15 cellular contexts compared by ENCODE assay signal in genomic region chr5:133273661-133274596, GRCh38.
DNase-seq lines count a peak whose midpoint lies in the region; ATAC-seq and TF ChIP-seq lines count a peak whose summit lies in the region.
"Had no signal": no experiment of that assay in that cellular context is flagged by ENCODE, and none has a peak within 500 bp of the region (broad histone marks: within the 10 kb centered on the region; RNA-seq: fewer than 3 reads in every experiment).

No MANE protein-coding gene starts in this region.

- H3K4me1 Mint-ChIP-seq in mesothelial cell of epicardium: peaks cover 3% of the 10 kb centered on the region
- H3K4me1 Mint-ChIP-seq: stimulated activated effector memory CD8-positive, alpha-beta T cell treated with anti-CD3 and anti-CD28 coated beads, Interleukin-12 subunit alpha, Interleukin-12 subunit beta, amount 100 ng/mL, for 72 hours had no signal

- TF ChIP-seq POLR2A in IMR-90 (IDR thresholded peaks at IDR 0.05; ENCODE audit: low read depth, low read length): no peak

- no peak overlapping the region for H3K18ac ChIP-seq in IMR-90 (ENCODE audit: low read depth, low read length)

- in situ Hi-C loops in IMR-90 (cut with MboI; ENCODE audit: low sequenced_read_pairs): no loop called here
- in situ Hi-C loops in G401 (cut with HindIII; ENCODE audit: low sequenced_read_pairs): no loop called here

- H2AK5ac ChIP-seq in IMR-90 (ENCODE audit: low read depth, low read length): no peak overlapping the region

- no peak overlapping the region for H2AK9ac ChIP-seq in IMR-90 (replicated peaks; ENCODE audit: low read depth, low read length, poor library complexity)

- no peak overlapping the region for H4K91ac ChIP-seq in IMR-90 (ENCODE audit: insufficient read depth, low read depth, low read length)

- no peak overlapping the region for H4K5ac ChIP-seq in IMR-90 (ENCODE audit: low read depth, low read length)

- H4K20me1 ChIP-seq in BLaER1 (no peaks in the 10 kb centered on the region), IMR-90 (ENCODE audit: insufficient read depth, low read length) (no peaks in the 10 kb centered on the region)

- no peaks in the 10 kb centered on the region for H3K79me1 ChIP-seq in IMR-90 (ENCODE audit: low read depth in 1 of 2, low read length in 2 of 2)

- no peak overlapping the region for H2AFZ ChIP-seq in IMR-90 (replicated peaks; ENCODE audit: low read length, poor library complexity)

- no peaks in the 10 kb centered on the region for H3K9me3 Mint-ChIP-seq in mesothelial cell of epicardium
- H3K9me3 Mint-ChIP-seq: stimulated activated effector memory CD8-positive, alpha-beta T cell treated with anti-CD3 and anti-CD28 coated beads, Interleukin-12 subunit alpha, Interleukin-12 subunit beta, amount 100 ng/mL, for 72 hours had no signal

- H3K4me3 ChIP-seq in BLaER1 (no peak overlapping the region), IMR-90 (ENCODE audit: insufficient read depth, low read depth, low read length) (no peak overlapping the region), choroid plexus epithelial cell (ENCODE audit: low read depth, low read length) (no peak overlapping the region), tibial artery (no peak overlapping the region)

- H3K27me3 ChIP-seq in BLaER1 (no peaks in the 10 kb centered on the region), IMR-90 (ENCODE audit: control insufficient read depth, insufficient read depth, low read length) (peaks cover 22% of the 10 kb centered on the region), tibial artery (no peaks in the 10 kb centered on the region)

- H3K4ac ChIP-seq in IMR-90 (ENCODE audit: low read depth, low read length): no peak overlapping the region

- H3K4me3 Mint-ChIP-seq in mesothelial cell of epicardium: no peak overlapping the region
- H3K4me3 Mint-ChIP-seq: stimulated activated effector memory CD8-positive, alpha-beta T cell treated with anti-CD3 and anti-CD28 coated beads, Interleukin-12 subunit alpha, Interleukin-12 subunit beta, amount 100 ng/mL, for 72 hours had no signal

- H2BK15ac ChIP-seq in IMR-90 (ENCODE audit: low read depth, low read length): no peak overlapping the region

- peak; percentile 42 for DNase-seq in IMR-90
- DNase-seq in choroid plexus epithelial cell (ENCODE audit: low read depth): peak; percentile 65
- DNase-seq in mesothelial cell of epicardium (ENCODE audit: low spot score in 2 of 2, unreplicated experiment in 2 of 2): no peak
- DNase-seq in superior temporal gyrus (ENCODE audit: extremely low spot score): no peak
- no peak for DNase-seq in tibial artery
- DNase-seq in G401 (ENCODE audit: low spot score): no peak
- DNase-seq: activated CD4-positive, alpha-beta T cell treated with anti-CD3 and anti-CD28 coated beads, Interleukin-2, amount 50 U/mL, for 4 hours; NCI-H446 treated with DMSO at 0.1 percent for 48 hours; stimulated activated CD4-positive, alpha-beta T cell treated with anti-CD3 and anti-CD28 coated beads, Interleukin-2, amount 100 ng/mL, for 48 hours; T-helper 9 cell had no signal

- H3K36me3 ChIP-seq in BLaER1 (no peaks in the 10 kb centered on the region), IMR-90 (ENCODE audit: control insufficient read depth, insufficient read depth, low read length) (no peaks in the 10 kb centered on the region), tibial artery (no peaks in the 10 kb centered on the region)

- H3K14ac ChIP-seq in IMR-90 (replicated peaks; ENCODE audit: low read depth, low read length): no peak overlapping the region

- TF ChIP-seq CTCF in IMR-90 (conservative IDR thresholded peaks at IDR 0.05; ENCODE audit: low read depth, low read length) (no peak), choroid plexus epithelial cell (conservative IDR thresholded peaks at IDR 0.05; ENCODE audit: low read depth, low read length) (peak; percentile 5), mesothelial cell of epicardium (IDR thresholded peaks at IDR 0.05; ENCODE audit: unreplicated experiment) (no peak), tibial artery (IDR thresholded peaks at IDR 0.05) (no peak)

- H2BK5ac ChIP-seq in IMR-90 (ENCODE audit: low read depth, low read length, poor library complexity, severe bottlenecking): no peak overlapping the region

- H3K4me1 ChIP-seq in BLaER1 (peaks cover 38% of the 10 kb centered on the region), IMR-90 (ENCODE audit: control insufficient read depth, insufficient read depth, low read length) (no peaks in the 10 kb centered on the region), tibial artery (no peaks in the 10 kb centered on the region)

- H4K8ac ChIP-seq in IMR-90 (ENCODE audit: low read depth in 2 of 2, low read length in 2 of 2): no peak overlapping the region

- no peak for TF ChIP-seq RAD21 in IMR-90 (IDR thresholded peaks at IDR 0.05; ENCODE audit: low read length)

- dilution Hi-C loops in IMR-90 (cut with HindIII; ENCODE audit: low sequenced_read_pairs, unreplicated experiment): no loop called here

- peaks cover 4% of the 10 kb centered on the region; the same call in 1 of the 2 replicates for H3K9me3 ChIP-seq in BLaER1
- no peaks in the 10 kb centered on the region for H3K9me3 ChIP-seq in IMR-90 (ENCODE audit: control insufficient read depth, insufficient read depth, low read length)
- no peaks in the 10 kb centered on the region for H3K9me3 ChIP-seq in tibial artery

- intact Hi-C loops in IMR-90 (cut with micrococcal nuclease): no loop called here
- intact Hi-C loops in tibial artery (cut with DNase I; ENCODE audit: low total_unique reads): no loop called here

- CTCF ChIA-PET in IMR-90 (lab: Yijun Ruan, JAX): no interaction called here

- no peak overlapping the region for H2BK20ac ChIP-seq in IMR-90 (ENCODE audit: low read depth, low read length)

- H3K27ac Mint-ChIP-seq in mesothelial cell of epicardium: peak overlapping the region; percentile 43
- H3K27ac Mint-ChIP-seq: progenitor cell of endocrine pancreas; stimulated activated effector memory CD8-positive, alpha-beta T cell treated with anti-CD3 and anti-CD28 coated beads, Interleukin-12 subunit alpha, Interleukin-12 subunit beta, amount 100 ng/mL, for 72 hours had no signal

- WGBS in IMR-90 (ENCODE audit: extremely low coverage in 2 of 2, insufficient read length in 1 of 2), 2 experiments: no CpG with 5 or more reads among the region's 8 CpGs

- H3K56ac ChIP-seq in IMR-90 (ENCODE audit: extremely low read depth, insufficient read depth, low read length): no peak overlapping the region

- H3K9me1 ChIP-seq in IMR-90 (ENCODE audit: insufficient read depth, low read length): no peaks in the 10 kb centered on the region

- H3K4me2 ChIP-seq in BLaER1 (peak overlapping the region; percentile 57), IMR-90 (ENCODE audit: low read depth, low read length) (no peak overlapping the region)

- no peak overlapping the region for H2BK120ac ChIP-seq in IMR-90 (ENCODE audit: low read depth, low read length)

- H3K27ac ChIP-seq in BLaER1 (no peak overlapping the region), IMR-90 (ENCODE audit: insufficient read depth, low read length) (no peak overlapping the region), tibial artery (no peak overlapping the region)
- H3K27ac ChIP-seq: epithelial cell of prostate had no signal

- H3K36me3 Mint-ChIP-seq in mesothelial cell of epicardium: no peaks in the 10 kb centered on the region
- H3K36me3 Mint-ChIP-seq: stimulated activated effector memory CD8-positive, alpha-beta T cell treated with anti-CD3 and anti-CD28 coated beads, Interleukin-12 subunit alpha, Interleukin-12 subunit beta, amount 100 ng/mL, for 72 hours had no signal

- no TSS peak for BruUV-seq in IMR-90 (replicated peaks; lab: Mats Ljungman, UMichigan)

- no peaks in the 10 kb centered on the region for H3K27me3 Mint-ChIP-seq in mesothelial cell of epicardium (ENCODE audit: low read depth)

- POLR2A ChIA-PET in IMR-90 (lab: Charles Lee; ENCODE audit: unreplicated experiment): no interaction called here

- ATAC-seq in IMR-90 (ENCODE audit: low read depth) (peak; percentile 83), GM18502 (IDR thresholded peaks at IDR 0.05; ENCODE audit: poor library complexity, unreplicated experiment) (no peak)
- ATAC-seq: stimulated activated effector memory CD8-positive, alpha-beta T cell treated with anti-CD3 and anti-CD28 coated beads, Interleukin-12 subunit alpha, Interleukin-12 subunit beta, amount 100 ng/mL, for 72 hours had no signal

- no peak overlapping the region for H3K23ac ChIP-seq in IMR-90 (ENCODE audit: low read depth, low read length)

- H3K9ac ChIP-seq in BLaER1 (no peak overlapping the region), IMR-90 (ENCODE audit: low read depth, low read length) (no peak overlapping the region)

TF ChIP-seq in IMR-90, 13 proteins besides CTCF, POLR2A, EP300 and RAD21:
- TF ChIP-seq MAFK (IDR thresholded peaks at IDR 0.05; ENCODE audit: low read depth, low read length) (no peak), NFE2L2 (IDR thresholded peaks at IDR 0.05; ENCODE audit: low read depth, low read length) (no peak)

Comparison
In these comparisons a context has a peak if more than half of its experiments do, and no peak if none do; other contexts are left out.
1. DNase-seq: peak in IMR-90 (single experiment) and choroid plexus epithelial cell (single experiment); none in mesothelial cell of epicardium (0 of 2), superior temporal gyrus (single experiment), tibial artery (0 of 2) and G401 (single experiment).